Comparison of ENCODE assay signal across 9 cellular contexts in genomic region chr1:44485229-44485932, GRCh38.
DNase-seq lines count a peak whose midpoint lies in the region; ATAC-seq and TF ChIP-seq lines count a peak whose summit lies in the region.
"Had no signal": no experiment of that assay in that cellular context is flagged by ENCODE, and none has a peak within 500 bp of the region (broad histone marks: within the 10 kb centered on the region; RNA-seq: fewer than 3 reads in every experiment).

No MANE protein-coding gene starts in this region.

- CTCF ChIA-PET in AG04450 (lab: Charles Lee), result no interaction called here

- TF ChIP-seq CTCF in AG04450 (IDR thresholded peaks at IDR 0.05; ENCODE audit: low read depth, low read length), result no peak

- H3K4me3 ChIP-seq in AG04450 (ENCODE audit: low read depth, low read length), result no peak overlapping the region
- H3K4me3 ChIP-seq: pancreas had no signal

- no peak overlapping the region for H3K4me3 Mint-ChIP-seq in activated CD4-positive, alpha-beta T cell treated with anti-CD3 and anti-CD28 coated beads, Interleukin-2, amount 10 ng/mL, durations not matched to agents 24 days and 14 days

- H3K9me3 ChIP-seq in AG04450 (ENCODE audit: control insufficient read depth, insufficient read depth, low read length), result no peaks in the 10 kb centered on the region
- H3K9me3 ChIP-seq: pancreas had no signal

- H3K36me3 Mint-ChIP-seq in activated CD4-positive, alpha-beta T cell treated with anti-CD3 and anti-CD28 coated beads, Interleukin-2, amount 10 ng/mL, durations not matched to agents 24 days and 14 days (ENCODE audit: low read depth), result no peaks in the 10 kb centered on the region

- peak; percentile 10 for DNase-seq in AG04450 (ENCODE audit: low read depth, low spot score)
- DNase-seq in Kasumi-1 (lab: John Stamatoyannopoulos, UW), result peak; percentile 83 to 88
- DNase-seq in amniotic epithelial cell (ENCODE audit: low read depth), result peak; percentile 98
- DNase-seq in kidney glomerular epithelial cell (lab: John Stamatoyannopoulos, UW), result peak; percentile 75
- DNase-seq in middle frontal gyrus (ENCODE audit: extremely low spot score, low spot score), result no peak
- DNase-seq in activated CD4-positive, alpha-beta T cell treated with anti-CD3 and anti-CD28 coated beads, Interleukin-2, amount 10 ng/mL, durations not matched to agents 24 days and 14 days, result no peak
- no peak for DNase-seq in NCI-H510A treated with DMSO at 0.1 percent for 48 hours (lab: John Stamatoyannopoulos, UW)
- DNase-seq: pancreas had no signal

- H3K27ac ChIP-seq in AG04450 (ENCODE audit: low read depth, low read length), result no peak overlapping the region
- H3K27ac ChIP-seq: pancreas had no signal

- intact Hi-C loops in activated CD4-positive, alpha-beta T cell treated with anti-CD3 and anti-CD28 coated beads, Interleukin-2, amount 10 ng/mL, durations not matched to agents 24 days and 14 days (cut with micrococcal nuclease), result no loop called here

- ATAC-seq in GM21529 (IDR thresholded peaks at IDR 0.05; ENCODE audit: unreplicated experiment), result no peak

- H3K27ac Mint-ChIP-seq in activated CD4-positive, alpha-beta T cell treated with anti-CD3 and anti-CD28 coated beads, Interleukin-2, amount 10 ng/mL, durations not matched to agents 24 days and 14 days, result no peak overlapping the region

- POLR2A ChIA-PET in AG04450 (lab: Yijun Ruan, JAX), result no interaction called here

- H3K27me3 ChIP-seq in AG04450 (ENCODE audit: control insufficient read depth, insufficient read depth, low read length), result peaks cover 16% of the 10 kb centered on the region
- H3K27me3 ChIP-seq: pancreas had no signal

- peaks cover 27% of the 10 kb centered on the region for H3K27me3 Mint-ChIP-seq in activated CD4-positive, alpha-beta T cell treated with anti-CD3 and anti-CD28 coated beads, Interleukin-2, amount 10 ng/mL, durations not matched to agents 24 days and 14 days

- no peaks in the 10 kb centered on the region for H3K9me3 Mint-ChIP-seq in activated CD4-positive, alpha-beta T cell treated with anti-CD3 and anti-CD28 coated beads, Interleukin-2, amount 10 ng/mL, durations not matched to agents 24 days and 14 days

- H3K4me1 Mint-ChIP-seq in activated CD4-positive, alpha-beta T cell treated with anti-CD3 and anti-CD28 coated beads, Interleukin-2, amount 10 ng/mL, durations not matched to agents 24 days and 14 days, result no peaks in the 10 kb centered on the region

Comparison
In these comparisons a context has a peak if more than half of its experiments do, and no peak if none do; other contexts are left out.
1. DNase-seq: peak in AG04450 (single experiment), Kasumi-1 (2 of 2), amniotic epithelial cell (single experiment) and kidney glomerular epithelial cell (single experiment); none in middle frontal gyrus (single experiment), activated CD4-positive, alpha-beta T cell treated with anti-CD3 and anti-CD28 coated beads, Interleukin-2, amount 10 ng/mL, durations not matched to agents 24 days and 14 days (single experiment) and NCI-H510A treated with DMSO at 0.1 percent for 48 hours (single experiment).